15 cellular contexts compared by ENCODE assay signal in genomic region chr6:139569561-139569960, GRCh38.
DNase-seq lines count a peak whose midpoint lies in the region; ATAC-seq, FAIRE-seq and TF ChIP-seq lines count a peak whose summit lies in the region.
"Had no signal": no experiment of that assay in that cellular context is flagged by ENCODE, and none has a peak within 500 bp of the region (broad histone marks: within the 10 kb centered on the region; RNA-seq: fewer than 3 reads in every experiment).

No MANE protein-coding gene starts in this region.

- H3K4me1 Mint-ChIP-seq in nephron, result peaks cover 13% of the 10 kb centered on the region

- H4K20me1 ChIP-seq in GM23248 (ENCODE audit: insufficient read depth), result no peaks in the 10 kb centered on the region
- H4K20me1 ChIP-seq in OCI-LY3 (ENCODE audit: insufficient read depth, low read length), result no peaks in the 10 kb centered on the region
- H4K20me1 ChIP-seq in HepG2 (ENCODE audit: insufficient read depth, low read length), result no peaks in the 10 kb centered on the region

- in situ Hi-C loops in GM23248 (cut with MboI), result no loop called here
- in situ Hi-C loops in HepG2 (cut with HindIII; ENCODE audit: extremely low pct_ligation_motif_present, low pct_unique_long_range_greater_than_20kb), result no loop called here

- H3K4me3 ChIP-seq in GM23248 (peak overlapping the region; percentile 29), OCI-LY3 (ENCODE audit: low read length) (peak overlapping the region; percentile 38), bronchial epithelial cell (ENCODE audit: low read depth, low read length) (no peak overlapping the region), HepG2 (replicated peaks in 1 of 3; ENCODE audit: insufficient read depth in 1 of 3, low read depth in 2 of 3, low read length in 3 of 3) (no peak overlapping the region)
- H3K4me3 ChIP-seq: pancreas had no signal

- no peak for TF ChIP-seq RAD21 in HepG2 (CRISPR knock-in tag; IDR thresholded peaks at IDR 0.05)

- H2AFZ ChIP-seq in GM23248 (peak overlapping the region; percentile 33; the same call in 1 of the 2 replicates), OCI-LY3 (ENCODE audit: low read depth, low read length) (no peak overlapping the region), HepG2 (ENCODE audit: low read length) (no peak overlapping the region)

- peak overlapping the region in 2 of 3 experiments; percentile 13 to 21 for H3K27ac Mint-ChIP-seq in nephron

- H3K9me3 ChIP-seq in GM23248 (ENCODE audit: low read depth), result no peaks in the 10 kb centered on the region
- no peaks in the 10 kb centered on the region for H3K9me3 ChIP-seq in OCI-LY3 (ENCODE audit: insufficient read depth, low read length)
- no peaks in the 10 kb centered on the region for H3K9me3 ChIP-seq in HepG2 (ENCODE audit: low read length)
- H3K9me3 ChIP-seq: pancreas had no signal

- CTCF ChIA-PET in HepG2 (lab: Yijun Ruan, JAX; ENCODE audit: low intra/inter-chr PET ratio, low total read pairs), result no interaction called here

- H3K4me1 ChIP-seq in GM23248 (ENCODE audit: insufficient read depth) (peaks cover 31% of the 10 kb centered on the region), OCI-LY3 (ENCODE audit: low read length) (peaks cover 31% of the 10 kb centered on the region), HepG2 (ENCODE audit: insufficient read depth, low read length) (no peaks in the 10 kb centered on the region)

- no peaks in the 10 kb centered on the region for H3K9me2 ChIP-seq in GM23248 (ENCODE audit: insufficient read depth)

- ATAC-seq in GM18511 (IDR thresholded peaks at IDR 0.05; ENCODE audit: unreplicated experiment), result no peak
- ATAC-seq in HepG2, result no peak
- ATAC-seq in GM21737 (IDR thresholded peaks at IDR 0.05; ENCODE audit: unreplicated experiment), result no peak
- ATAC-seq in GM18873 (IDR thresholded peaks at IDR 0.05; ENCODE audit: low FRiP score, unreplicated experiment), result no peak

- TF ChIP-seq POLR2A in HepG2 (IDR thresholded peaks at IDR 0.05; ENCODE audit: insufficient read depth in 1 of 2, low read depth in 2 of 2, low read length in 2 of 2), result no peak

- DNase-seq in GM23248, result peak; percentile 83
- DNase-seq in bronchial epithelial cell (ENCODE audit: low read depth), result peak; percentile 92
- no peak for DNase-seq in HepG2 (ENCODE audit: low spot score)
- DNase-seq: activated CD4-positive, alpha-beta T cell treated with anti-CD3 and anti-CD28 coated beads for 48 hours; activated effector memory CD4-positive, alpha-beta T cell treated with Interleukin-2 at 50 U/mL for 16 hours; pancreas; SHP77 treated with DMSO at 0.1 percent for 48 hours; stimulated activated CD4-positive, alpha-beta T cell treated with anti-CD3 and anti-CD28 coated beads, Interleukin-1b, Interleukin-23, amount 100 ng/mL, for 48 hours; stimulated activated naive CD4-positive, alpha-beta T cell had no signal

- intact Hi-C loops in HepG2 (cut with micrococcal nuclease; ENCODE audit: unreplicated experiment), result no loop called here

- H3K27me3 Mint-ChIP-seq in nephron (ENCODE audit: low read depth), result no peaks in the 10 kb centered on the region

- H3K27me3 ChIP-seq in GM23248 (replicated peaks; ENCODE audit: insufficient read depth) (no peaks in the 10 kb centered on the region), OCI-LY3 (ENCODE audit: low read depth, low read length) (no peaks in the 10 kb centered on the region), bronchial epithelial cell (ENCODE audit: control insufficient read depth, insufficient read depth, low read length) (no peaks in the 10 kb centered on the region), HepG2 (ENCODE audit: control insufficient read depth in 1 of 2, insufficient read depth in 2 of 2, low read length in 2 of 2) (no peaks in the 10 kb centered on the region)
- H3K27me3 ChIP-seq: pancreas had no signal

- H3K36me3 ChIP-seq in GM23248 (ENCODE audit: low read depth) (no peaks in the 10 kb centered on the region), OCI-LY3 (replicated peaks; ENCODE audit: low read depth, low read length) (no peaks in the 10 kb centered on the region), bronchial epithelial cell (ENCODE audit: control insufficient read depth, insufficient read depth, low read length) (no peaks in the 10 kb centered on the region), HepG2 (replicated peaks in 1 of 2; ENCODE audit: control insufficient read depth in 1 of 2, insufficient read depth in 2 of 2, low read length in 2 of 2) (no peaks in the 10 kb centered on the region)
- H3K36me3 ChIP-seq: pancreas had no signal

- TF ChIP-seq CTCF in OCI-LY3 (IDR thresholded peaks at IDR 0.05; ENCODE audit: low read depth, low read length), result no peak
- TF ChIP-seq CTCF in bronchial epithelial cell (IDR thresholded peaks at IDR 0.05; ENCODE audit: insufficient read depth, low read length, severe bottlenecking), result no peak
- TF ChIP-seq CTCF in nephron (IDR thresholded peaks at IDR 0.05; ENCODE audit: unreplicated experiment in 3 of 3), result no peak
- no peak for TF ChIP-seq CTCF in HepG2 (CRISPR knock-in tag; IDR thresholded peaks at IDR 0.05)

- peaks cover 31% of the 10 kb centered on the region for H3F3A ChIP-seq in GM23248 (ENCODE audit: insufficient read depth)

- no peak for FAIRE-seq in bronchial epithelial cell (lab: Jason Lieb, UNC)
- FAIRE-seq in HepG2 (lab: Jason Lieb, UNC), result no peak
- FAIRE-seq: frontal cortex, pancreas had no signal

- POLR2A ChIA-PET in HepG2 (lab: Yijun Ruan, JAX), result no interaction called here

- H3K4me2 ChIP-seq in GM23248 (ENCODE audit: unreplicated experiment) (peak overlapping the region; percentile 69), OCI-LY3 (ENCODE audit: low read length) (peak overlapping the region; percentile 61), HepG2 (ENCODE audit: low read depth, low read length) (no peak overlapping the region)

- H3K9me3 Mint-ChIP-seq in nephron, result peaks cover 6% of the 10 kb centered on the region

- H3K36me3 Mint-ChIP-seq in nephron (ENCODE audit: low read depth), result peaks cover 3% of the 10 kb centered on the region

- no peak overlapping the region for H3K4me3 Mint-ChIP-seq in nephron

- WGBS in GM23248 (ENCODE audit: low coverage in 1 of 2, low lambda C conversion rate in 2 of 2, missing lambda C conversion rate in 2 of 2), 2 experiments, result 29 to 33% methylated on average over 4 of the region's 4 CpGs
- WGBS in HepG2 (ENCODE audit: low lambda C conversion rate), result 74% methylated on average over 4 of the region's 4 CpGs

- H3K27ac ChIP-seq in GM23248 (peak overlapping the region; percentile 78), OCI-LY3 (ENCODE audit: low read length) (peak overlapping the region; percentile 47), HepG2 (ENCODE audit: extremely low read length, insufficient read depth, low read length) (no peak overlapping the region)
- H3K27ac ChIP-seq: pancreas had no signal

- peak overlapping the region; percentile 46 for H3K9ac ChIP-seq in GM23248
- peak overlapping the region; percentile 10; the same call in 1 of the 2 replicates for H3K9ac ChIP-seq in OCI-LY3 (ENCODE audit: low read length)
- H3K9ac ChIP-seq in HepG2 (ENCODE audit: insufficient read depth, low read depth, low read length), result no peak overlapping the region

- TF ChIP-seq EP300 in HepG2 (IDR thresholded peaks at IDR 0.05; ENCODE audit: low read depth in 2 of 2, low read length in 2 of 2) (no peak), HepG2 (CRISPR knock-in tag; IDR thresholded peaks at IDR 0.05; ENCODE audit: borderline replicate concordance) (no peak)

- BruUV-seq in HepG2 (replicated peaks; lab: Mats Ljungman, UMichigan), result no TSS peak

- no peaks in the 10 kb centered on the region for H3K79me2 ChIP-seq in GM23248 (ENCODE audit: insufficient read depth)
- no peaks in the 10 kb centered on the region for H3K79me2 ChIP-seq in OCI-LY3 (ENCODE audit: low read length)
- no peaks in the 10 kb centered on the region for H3K79me2 ChIP-seq in HepG2 (ENCODE audit: insufficient read depth, low read length)

TF ChIP-seq in HepG2, 621 proteins besides CTCF, POLR2A, EP300 and RAD21 (continues in another document):
- TF ChIP-seq CAMTA2 (CRISPR knock-in tag; IDR thresholded peaks at IDR 0.05; ENCODE audit: borderline replicate concordance) (no peak), ZNF800 (CRISPR knock-in tag; IDR thresholded peaks at IDR 0.05) (no peak), RBM39 (IDR thresholded peaks at IDR 0.05; ENCODE audit: low read depth, low read length, poor library complexity, severe bottlenecking) (no peak), GMEB1 (CRISPR knock-in tag; IDR thresholded peaks at IDR 0.05; ENCODE audit: borderline replicate concordance) (no peak), GATA4 (IDR thresholded peaks at IDR 0.05; ENCODE audit: borderline replicate concordance, low read depth) (no peak), ZNF546 (CRISPR knock-in tag; conservative IDR thresholded peaks at IDR 0.05) (no peak)

Comparison
In these comparisons a context has a peak if more than half of its experiments do, and no peak if none do; other contexts are left out.
1. H3K4me3 ChIP-seq: peak in GM23248 (single experiment) and OCI-LY3 (single experiment); none in bronchial epithelial cell (single experiment) and HepG2 (0 of 3).